Comparison of ENCODE assay signal across 8 cellular contexts in the genomic region with DNA sequence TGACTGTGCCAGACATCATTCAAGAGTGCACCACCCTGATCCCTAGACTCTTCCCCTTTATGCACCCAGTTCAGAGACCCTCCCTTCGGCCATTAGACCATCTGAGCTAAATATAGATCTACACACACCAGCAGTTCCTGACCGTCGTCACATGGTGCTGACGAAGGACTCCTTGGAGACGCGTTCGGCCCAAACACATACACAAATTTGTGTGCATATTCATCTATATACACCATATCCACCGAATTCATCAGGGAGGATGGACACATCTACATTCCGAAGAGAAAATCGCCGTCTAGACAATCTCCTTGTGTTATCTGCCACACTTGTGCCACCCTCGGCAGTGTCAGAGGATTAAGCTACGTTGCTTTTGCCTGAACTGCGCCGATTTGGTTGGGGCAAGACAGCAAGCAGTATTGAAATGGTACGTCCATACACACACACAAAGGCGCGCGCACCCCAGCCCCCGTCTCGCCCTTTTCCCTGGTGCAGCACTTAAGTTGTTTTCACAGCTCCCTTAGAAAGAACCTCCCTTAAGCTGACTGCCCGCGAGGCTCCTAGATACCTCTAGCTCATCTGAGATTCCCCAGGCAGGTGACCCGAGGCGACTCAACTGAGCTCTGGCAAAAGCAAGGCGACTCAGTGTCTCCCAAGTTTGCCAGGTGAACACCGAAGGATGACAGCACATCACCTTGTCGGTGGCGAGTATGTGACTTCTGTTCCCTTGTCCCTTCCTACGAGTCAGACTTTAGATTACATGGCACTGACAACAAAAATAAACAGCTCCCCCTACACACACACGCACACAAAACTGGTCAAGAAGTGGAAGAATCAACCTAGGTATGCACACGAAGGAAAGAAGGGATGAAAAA. TPM values are rescaled to one million over a fixed set of nuclear protein-coding genes. Genes with fewer than 3 reads are reported as not detected.
DNase-seq lines count a peak whose midpoint lies in the region; ATAC-seq and TF ChIP-seq lines count a peak whose summit lies in the region.

No MANE protein-coding gene starts in this region.

- H3K27ac Mint-ChIP-seq in activated naive CD8-positive, alpha-beta T cell treated with anti-CD3 and anti-CD28 coated beads for 36 hours = peak overlapping the region; percentile 82

- no peaks in the 10 kb centered on the region for H3K27me3 Mint-ChIP-seq in activated naive CD8-positive, alpha-beta T cell treated with anti-CD3 and anti-CD28 coated beads for 36 hours

- H3K27me3 ChIP-seq in heart right ventricle (no peaks in the 10 kb centered on the region), osteoblast (ENCODE audit: insufficient read depth, low read length) (peaks cover 29% of the 10 kb centered on the region), aorta (ENCODE audit: control insufficient read depth in 1 of 2, insufficient read depth in 2 of 2, low read length in 1 of 2) (no peaks in the 10 kb centered on the region)

- H4K20me1 ChIP-seq in OCI-LY7 (ENCODE audit: insufficient read depth, low read length) (peaks cover 8% of the 10 kb centered on the region), osteoblast (ENCODE audit: insufficient read depth, low read length) (no peaks in the 10 kb centered on the region)

- WGBS in heart right ventricle, 2 donors = 1% methylated on average over 32 of the region's 32 CpGs
- 1% methylated on average over 32 of the region's 32 CpGs for WGBS in aorta, 2 donors

- H2AFZ ChIP-seq in OCI-LY7 (ENCODE audit: low read length) (peak overlapping the region; percentile 89), osteoblast (ENCODE audit: low read length) (peak overlapping the region; percentile 65)

- H3K36me3 Mint-ChIP-seq in activated naive CD8-positive, alpha-beta T cell treated with anti-CD3 and anti-CD28 coated beads for 36 hours = peaks cover 5% of the 10 kb centered on the region

- H3K9me3 ChIP-seq in OCI-LY7 (ENCODE audit: low read length) = peaks cover 9% of the 10 kb centered on the region; the same call in 1 of the 2 replicates
- H3K9me3 ChIP-seq in heart right ventricle = no peaks in the 10 kb centered on the region
- H3K9me3 ChIP-seq in osteoblast (ENCODE audit: low read depth, low read length) = no peaks in the 10 kb centered on the region
- H3K9me3 ChIP-seq in aorta (ENCODE audit: control insufficient read depth, low read length) = no peaks in the 10 kb centered on the region

- TF ChIP-seq CTCF in GM20000 (IDR thresholded peaks at IDR 0.05; ENCODE audit: extremely low read depth, missing control alignments) (no peak), OCI-LY7 (conservative IDR thresholded peaks at IDR 0.05; ENCODE audit: low read length) (peak; percentile 50), heart right ventricle (IDR thresholded peaks at IDR 0.05) (no peak), osteoblast (IDR thresholded peaks at IDR 0.05; ENCODE audit: extremely low read depth, low read depth, low read length) (no peak)

- H3K4me1 ChIP-seq in OCI-LY7 (ENCODE audit: insufficient read depth, low read length, poor library complexity, severe bottlenecking) (peaks cover 36% of the 10 kb centered on the region), heart right ventricle (peaks cover 0 to 50% (median 21%) of the 10 kb centered on the region in 9 donors), osteoblast (ENCODE audit: insufficient read depth, low read length) (peaks cover 13% of the 10 kb centered on the region), aorta (ENCODE audit: control insufficient read depth in 1 of 2, insufficient read depth in 2 of 2, low read length in 2 of 2) (no peaks in the 10 kb centered on the region)

- H3K27ac ChIP-seq in OCI-LY7 (ENCODE audit: low read depth, low read length, poor library complexity, severe bottlenecking) (peak overlapping the region; percentile 86), heart right ventricle (peak overlapping the region; percentile 66 to 91 (median 82)), osteoblast (ENCODE audit: low read depth, low read length) (no peak overlapping the region), aorta (ENCODE audit: low read depth in 1 of 2, low read length in 2 of 2) (peak overlapping the region in 1 of 2 donors; percentile 4)

- H3K4me3 Mint-ChIP-seq in activated naive CD8-positive, alpha-beta T cell treated with anti-CD3 and anti-CD28 coated beads for 36 hours = peak overlapping the region; percentile 88

- H3K4me3 ChIP-seq in OCI-LY7 (ENCODE audit: low read depth, low read length, poor library complexity, severe bottlenecking) (peak overlapping the region; percentile 84), heart right ventricle (peak overlapping the region; percentile 63 to 98 (median 88)), osteoblast (ENCODE audit: insufficient read depth, low read length) (peak overlapping the region; percentile 79), aorta (ENCODE audit: low read length in 2 of 2) (peak overlapping the region; percentile 74 to 81)

- peaks cover 31% of the 10 kb centered on the region for H3K4me1 Mint-ChIP-seq in activated naive CD8-positive, alpha-beta T cell treated with anti-CD3 and anti-CD28 coated beads for 36 hours

- no peaks in the 10 kb centered on the region for H3K9me2 ChIP-seq in OCI-LY7 (ENCODE audit: insufficient read depth, low read length)

- intact Hi-C loops in OCI-LY7 (cut with micrococcal nuclease; ENCODE audit: unreplicated experiment) (loop anchor here (1.0 to 5.0 kb wide), 3 partner anchors 137 to 812 kb away; no protein-coding TSS in a partner anchor), heart right ventricle (cut with DNase I) (loop anchor here in 5 of 10 donors (5.0 to 10.0 kb wide), 5 partner anchors 84 to 732 kb away; no protein-coding TSS in a partner anchor), aorta (cut with DNase I) (loop anchor here in 1 of 2 donors (2.0 to 5.0 kb wide), 2 partner anchors 374 to 812 kb away; no protein-coding TSS in a partner anchor)

- CTCF ChIA-PET in OCI-LY7 (lab: Charles Lee; ENCODE audit: unreplicated experiment) = interaction anchor here (0.6 to 3.9 kb wide), 5 partner anchors 12 to 802 kb away, joined by 3 to 16 read pairs (median 3); no protein-coding TSS in a partner anchor

- POLR2A ChIA-PET in OCI-LY7 (lab: Charles Lee) = interaction anchor here (0.6 to 3.8 kb wide), 30 partner anchors 10 to 596 kb away, joined by 3 to 21 read pairs (median 4); no protein-coding TSS in a partner anchor

- H3K4me2 ChIP-seq in OCI-LY7 (ENCODE audit: low read length) (peak overlapping the region; percentile 91), osteoblast (ENCODE audit: insufficient read depth, low read length) (peak overlapping the region; percentile 80)

- peaks cover 5% of the 10 kb centered on the region for H3K9me3 Mint-ChIP-seq in activated naive CD8-positive, alpha-beta T cell treated with anti-CD3 and anti-CD28 coated beads for 36 hours

- peak; percentile 26 to 74 (median 70) for ATAC-seq in heart right ventricle
- ATAC-seq in aorta (ENCODE audit: low FRiP score) = peak; percentile 58
- no peak for ATAC-seq in GM21423 (IDR thresholded peaks at IDR 0.05; ENCODE audit: unreplicated experiment)

- peak; percentile 19 for DNase-seq in GM20000 (ENCODE audit: low spot score)
- peak; percentile 48 for DNase-seq in OCI-LY7 (ENCODE audit: low spot score)
- peak; percentile 44 for DNase-seq in activated naive CD8-positive, alpha-beta T cell treated with anti-CD3 and anti-CD28 coated beads for 36 hours
- peak; percentile 31 to 67 for DNase-seq in heart right ventricle
- peak; percentile 58 for DNase-seq in osteoblast (ENCODE audit: insufficient read length, low spot score, missing footprints)
- DNase-seq in aorta = peak; percentile 79 to 86
- no peak for DNase-seq in LoVo (ENCODE audit: low spot score)

- no TSS peak for BruUV-seq in OCI-LY7 (replicated peaks; lab: Mats Ljungman, UMichigan)

- H3K79me2 ChIP-seq in OCI-LY7 (ENCODE audit: insufficient read depth, low read depth, low read length) (peaks cover 44% of the 10 kb centered on the region), osteoblast (ENCODE audit: insufficient read depth, low read length) (no peaks in the 10 kb centered on the region)

- H3K36me3 ChIP-seq in OCI-LY7 (ENCODE audit: insufficient read depth, low read length) (no peaks in the 10 kb centered on the region), heart right ventricle (no peaks in the 10 kb centered on the region), osteoblast (ENCODE audit: insufficient read depth, low read length) (no peaks in the 10 kb centered on the region), aorta (ENCODE audit: control insufficient read depth in 1 of 2, insufficient read depth in 2 of 2, low read length in 1 of 2) (no peaks in the 10 kb centered on the region)

RNA-seq across cellular contexts. Expression of a gene that starts 1.0 kb away (rescaled TPM):
- total RNA-seq in OCI-LY7 (2014; rRNA removed; shearing (Covaris generic)) = 10.6 and 12.6 TPM in 2 replicates
- total RNA-seq in OCI-LY7 (2022) (5.7 and 9.8 TPM in 2 replicates), heart right ventricle (1 to 10 TPM; 2.4 to 8.1 (median 3.4) TPM), osteoblast (4.1 and 5.8 TPM in 2 replicates), aorta (10 to 100 TPM; 12.6 to 19.2 TPM)
- total RNA-seq in activated naive CD8-positive, alpha-beta T cell treated with anti-CD3 and anti-CD28 coated beads for 36 hours = 1 to 10 TPM; 6.7 to 6.9 TPM
- polyA plus RNA-seq in heart right ventricle (1 to 10 TPM; 1.3 to 3.5 TPM), aorta (1 to 10 TPM; 8.3 to 9.2 TPM)
